In genomic region chr10:24318517-24318916, GRCh38 we compare ENCODE assay signal across 1 cellular context.
TF ChIP-seq lines count a peak whose summit lies in the region.

No MANE protein-coding gene starts in this region.

TF ChIP-seq in HepG2, 621 proteins besides CTCF, POLR2A, EP300 and RAD21 (continued from another document):
- TF ChIP-seq ZNF281 (CRISPR knock-in tag; IDR thresholded peaks at IDR 0.05; ENCODE audit: borderline replicate concordance) (peak; percentile 63; the same call in 1 of the 2 replicates), HNF1B (CRISPR knock-in tag; IDR thresholded peaks at IDR 0.05) (0 out of 2 replicates have a peak, but pooled peaks have one; percentile 24), PAX8 (CRISPR knock-in tag; IDR thresholded peaks at IDR 0.05; ENCODE audit: borderline replicate concordance) (no peak), PAF1 (CRISPR knock-in tag; IDR thresholded peaks at IDR 0.05) (no peak), ZNF251 (CRISPR knock-in tag; IDR thresholded peaks at IDR 0.05) (no peak), ZNF362 (CRISPR knock-in tag; IDR thresholded peaks at IDR 0.05; ENCODE audit: borderline replicate concordance) (no peak), ZNF605 (CRISPR knock-in tag; IDR thresholded peaks at IDR 0.05) (0 out of 2 replicates have a peak, but pooled peaks have one; percentile 23), ARID5B (CRISPR knock-in tag; IDR thresholded peaks at IDR 0.05) (peak; percentile 66), HBP1 (CRISPR knock-in tag; IDR thresholded peaks at IDR 0.05; ENCODE audit: low read depth) (no peak), ZBTB38 (CRISPR knock-in tag; IDR thresholded peaks at IDR 0.05) (no peak), GTF3A (CRISPR knock-in tag; conservative IDR thresholded peaks at IDR 0.05) (no peak), DNMT3B (CRISPR knock-in tag; conservative IDR thresholded peaks at IDR 0.05) (no peak), ZNF549 (CRISPR knock-in tag; IDR thresholded peaks at IDR 0.05) (no peak), ZMYM2 (CRISPR knock-in tag; IDR thresholded peaks at IDR 0.05) (no peak), MAFF (IDR thresholded peaks at IDR 0.05; ENCODE audit: low read depth, low read length) (peak; percentile 67), ZFAT (CRISPR knock-in tag; conservative IDR thresholded peaks at IDR 0.05) (no peak), SAP130 (CRISPR knock-in tag; IDR thresholded peaks at IDR 0.05; ENCODE audit: low read depth) (peak; percentile 34), SALL1 (CRISPR knock-in tag; IDR thresholded peaks at IDR 0.05) (0 out of 2 replicates have a peak, but pooled peaks have one; percentile 15), KDM4B (CRISPR knock-in tag; IDR thresholded peaks at IDR 0.05) (no peak), ZBTB21 (CRISPR knock-in tag; IDR thresholded peaks at IDR 0.05) (peak; percentile 68; the same call in 1 of the 2 replicates), JUNB (CRISPR knock-in tag; IDR thresholded peaks at IDR 0.05; ENCODE audit: borderline replicate concordance) (no peak), MYPOP (CRISPR knock-in tag; IDR thresholded peaks at IDR 0.05) (no peak), MAFK (conservative IDR thresholded peaks at IDR 0.05 in 1 of 2, IDR thresholded peaks at IDR 0.05 in 1 of 2; ENCODE audit: low read length in 2 of 2) (peak; percentile 40 to 49; a peak in 3 of 4 replicates), ZNF570 (CRISPR knock-in tag; IDR thresholded peaks at IDR 0.05; ENCODE audit: borderline replicate concordance) (no peak), GABPB1 (CRISPR knock-in tag; IDR thresholded peaks at IDR 0.05) (no peak), CREB1 (IDR thresholded peaks at IDR 0.05) (no peak), CREB1 (CRISPR knock-in tag; IDR thresholded peaks at IDR 0.05) (peak; percentile 33; the same call in 1 of the 2 replicates)
- TF ChIP-seq, protein P1, sequence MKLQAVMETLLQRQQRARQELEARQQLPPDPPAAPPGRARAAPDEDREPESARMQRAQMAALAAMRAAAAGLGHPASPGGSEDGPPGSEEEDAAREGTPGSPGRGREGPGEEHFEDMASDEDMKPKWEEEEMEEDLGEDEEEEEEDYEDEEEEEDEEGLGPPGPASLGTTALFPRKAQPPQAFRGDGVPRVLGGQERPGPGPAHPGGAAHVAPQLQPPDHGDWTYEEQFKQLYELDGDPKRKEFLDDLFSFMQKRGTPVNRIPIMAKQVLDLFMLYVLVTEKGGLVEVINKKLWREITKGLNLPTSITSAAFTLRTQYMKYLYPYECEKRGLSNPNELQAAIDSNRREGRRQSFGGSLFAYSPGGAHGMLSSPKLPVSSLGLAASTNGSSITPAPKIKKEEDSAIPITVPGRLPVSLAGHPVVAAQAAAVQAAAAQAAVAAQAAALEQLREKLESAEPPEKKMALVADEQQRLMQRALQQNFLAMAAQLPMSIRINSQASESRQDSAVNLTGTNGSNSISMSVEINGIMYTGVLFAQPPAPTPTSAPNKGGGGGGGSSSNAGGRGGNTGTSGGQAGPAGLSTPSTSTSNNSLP (IDR thresholded peaks at IDR 0.05; ENCODE audit: low read depth, low read length) = peak; percentile 47; the same call in 1 of the 2 replicates
- TF ChIP-seq, protein P2, sequence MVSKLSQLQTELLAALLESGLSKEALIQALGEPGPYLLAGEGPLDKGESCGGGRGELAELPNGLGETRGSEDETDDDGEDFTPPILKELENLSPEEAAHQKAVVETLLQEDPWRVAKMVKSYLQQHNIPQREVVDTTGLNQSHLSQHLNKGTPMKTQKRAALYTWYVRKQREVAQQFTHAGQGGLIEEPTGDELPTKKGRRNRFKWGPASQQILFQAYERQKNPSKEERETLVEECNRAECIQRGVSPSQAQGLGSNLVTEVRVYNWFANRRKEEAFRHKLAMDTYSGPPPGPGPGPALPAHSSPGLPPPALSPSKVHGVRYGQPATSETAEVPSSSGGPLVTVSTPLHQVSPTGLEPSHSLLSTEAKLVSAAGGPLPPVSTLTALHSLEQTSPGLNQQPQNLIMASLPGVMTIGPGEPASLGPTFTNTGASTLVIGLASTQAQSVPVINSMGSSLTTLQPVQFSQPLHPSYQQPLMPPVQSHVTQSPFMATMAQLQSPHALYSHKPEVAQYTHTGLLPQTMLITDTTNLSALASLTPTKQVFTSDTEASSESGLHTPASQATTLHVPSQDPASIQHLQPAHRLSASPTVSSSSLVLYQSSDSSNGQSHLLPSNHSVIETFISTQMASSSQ (IDR thresholded peaks at IDR 0.05; ENCODE audit: low read depth) = peak; percentile 45; the same call in 1 of the 2 replicates
- TF ChIP-seq, protein P2 (CRISPR knock-in tag; IDR thresholded peaks at IDR 0.05; ENCODE audit: borderline replicate concordance) = 0 out of 2 replicates have a peak, but pooled peaks have one; percentile 20
- TF ChIP-seq, protein P3, sequence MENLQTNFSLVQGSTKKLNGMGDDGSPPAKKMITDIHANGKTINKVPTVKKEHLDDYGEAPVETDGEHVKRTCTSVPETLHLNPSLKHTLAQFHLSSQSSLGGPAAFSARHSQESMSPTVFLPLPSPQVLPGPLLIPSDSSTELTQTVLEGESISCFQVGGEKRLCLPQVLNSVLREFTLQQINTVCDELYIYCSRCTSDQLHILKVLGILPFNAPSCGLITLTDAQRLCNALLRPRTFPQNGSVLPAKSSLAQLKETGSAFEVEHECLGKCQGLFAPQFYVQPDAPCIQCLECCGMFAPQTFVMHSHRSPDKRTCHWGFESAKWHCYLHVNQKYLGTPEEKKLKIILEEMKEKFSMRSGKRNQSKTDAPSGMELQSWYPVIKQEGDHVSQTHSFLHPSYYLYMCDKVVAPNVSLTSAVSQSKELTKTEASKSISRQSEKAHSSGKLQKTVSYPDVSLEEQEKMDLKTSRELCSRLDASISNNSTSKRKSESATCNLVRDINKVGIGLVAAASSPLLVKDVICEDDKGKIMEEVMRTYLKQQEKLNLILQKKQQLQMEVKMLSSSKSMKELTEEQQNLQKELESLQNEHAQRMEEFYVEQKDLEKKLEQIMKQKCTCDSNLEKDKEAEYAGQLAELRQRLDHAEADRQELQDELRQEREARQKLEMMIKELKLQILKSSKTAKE (CRISPR knock-in tag; IDR thresholded peaks at IDR 0.05; ENCODE audit: borderline replicate concordance) = no peak
- TF ChIP-seq, protein P4, sequence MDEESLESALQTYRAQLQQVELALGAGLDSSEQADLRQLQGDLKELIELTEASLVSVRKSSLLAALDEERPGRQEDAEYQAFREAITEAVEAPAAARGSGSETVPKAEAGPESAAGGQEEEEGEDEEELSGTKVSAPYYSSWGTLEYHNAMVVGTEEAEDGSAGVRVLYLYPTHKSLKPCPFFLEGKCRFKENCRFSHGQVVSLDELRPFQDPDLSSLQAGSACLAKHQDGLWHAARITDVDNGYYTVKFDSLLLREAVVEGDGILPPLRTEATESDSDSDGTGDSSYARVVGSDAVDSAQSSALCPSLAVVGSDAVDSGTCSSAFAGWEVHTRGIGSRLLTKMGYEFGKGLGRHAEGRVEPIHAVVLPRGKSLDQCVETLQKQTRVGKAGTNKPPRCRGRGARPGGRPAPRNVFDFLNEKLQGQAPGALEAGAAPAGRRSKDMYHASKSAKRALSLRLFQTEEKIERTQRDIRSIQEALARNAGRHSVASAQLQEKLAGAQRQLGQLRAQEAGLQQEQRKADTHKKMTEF (CRISPR knock-in tag; IDR thresholded peaks at IDR 0.05) = no peak
